1 cellular context compared by ENCODE assay signal in genomic region chr1:155178441-155179106, GRCh38.
TF ChIP-seq lines count a peak whose summit lies in the region.

No MANE protein-coding gene starts in this region.

TF ChIP-seq in HepG2, 621 proteins besides CTCF, POLR2A, EP300 and RAD21 (continued from another document):
- TF ChIP-seq NR2C2 (CRISPR knock-in tag; IDR thresholded peaks at IDR 0.05; ENCODE audit: borderline replicate concordance) = peak; percentile 98
- TF ChIP-seq HOXA3 (CRISPR knock-in tag; IDR thresholded peaks at IDR 0.05) = peak; percentile 57; the same call in 1 of the 2 replicates
- no peak for TF ChIP-seq IKZF4 (CRISPR knock-in tag; IDR thresholded peaks at IDR 0.05; ENCODE audit: borderline replicate concordance, low read depth, not compliant biosample characterization)
- peak; percentile 44; the same call in 1 of the 2 replicates for TF ChIP-seq GATAD2A (CRISPR knock-in tag; IDR thresholded peaks at IDR 0.05)
- peak; percentile 68; the same call in 1 of the 2 replicates for TF ChIP-seq SPEN (CRISPR knock-in tag; IDR thresholded peaks at IDR 0.05; ENCODE audit: low read depth)
- peak; percentile 82; the same call in 1 of the 2 replicates for TF ChIP-seq ZMYM2 (CRISPR knock-in tag; IDR thresholded peaks at IDR 0.05)
- no peak for TF ChIP-seq PHF5A (CRISPR knock-in tag; IDR thresholded peaks at IDR 0.05; ENCODE audit: low read depth, unreplicated experiment)
- TF ChIP-seq ZNF24 (IDR thresholded peaks at IDR 0.05) = no peak
- 0 out of 2 replicates have a peak, but pooled peaks have one; percentile 25 for TF ChIP-seq SP2 (CRISPR knock-in tag; IDR thresholded peaks at IDR 0.05)
- TF ChIP-seq RARA (CRISPR knock-in tag; IDR thresholded peaks at IDR 0.05) = peak; percentile 98
- no peak for TF ChIP-seq RELA (CRISPR knock-in tag; IDR thresholded peaks at IDR 0.05)
- TF ChIP-seq, protein P1, sequence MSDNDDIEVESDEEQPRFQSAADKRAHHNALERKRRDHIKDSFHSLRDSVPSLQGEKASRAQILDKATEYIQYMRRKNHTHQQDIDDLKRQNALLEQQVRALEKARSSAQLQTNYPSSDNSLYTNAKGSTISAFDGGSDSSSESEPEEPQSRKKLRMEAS (IDR thresholded peaks at IDR 0.05) = peak; percentile 76
- TF ChIP-seq GABPB1 (CRISPR knock-in tag; IDR thresholded peaks at IDR 0.05) = peak; percentile 79
- peak; percentile 98 for TF ChIP-seq NR2F2 (IDR thresholded peaks at IDR 0.05; ENCODE audit: borderline replicate concordance, low read depth)
- TF ChIP-seq BRCA1 (CRISPR knock-in tag; IDR thresholded peaks at IDR 0.05) = no peak
- TF ChIP-seq ZNF232 (CRISPR knock-in tag; IDR thresholded peaks at IDR 0.05; ENCODE audit: borderline replicate concordance) = peak; percentile 41; the same call in 1 of the 2 replicates
- peak; percentile 46; the same call in 1 of the 2 replicates for TF ChIP-seq FOXA3 (CRISPR knock-in tag; IDR thresholded peaks at IDR 0.05)
- TF ChIP-seq NBN (conservative IDR thresholded peaks at IDR 0.05) = no peak
- TF ChIP-seq LCORL (IDR thresholded peaks at IDR 0.05) = no peak
- TF ChIP-seq LCORL (CRISPR knock-in tag; IDR thresholded peaks at IDR 0.05) = peak; percentile 60; the same call in 1 of the 2 replicates
- peak; percentile 74; the same call in 1 of the 2 replicates for TF ChIP-seq NFKB2 (CRISPR knock-in tag; IDR thresholded peaks at IDR 0.05; ENCODE audit: borderline replicate concordance)
- TF ChIP-seq KDM1A (CRISPR knock-in tag; IDR thresholded peaks at IDR 0.05) = 0 out of 2 replicates have a peak, but pooled peaks have one; percentile 56
- TF ChIP-seq, protein P2, sequence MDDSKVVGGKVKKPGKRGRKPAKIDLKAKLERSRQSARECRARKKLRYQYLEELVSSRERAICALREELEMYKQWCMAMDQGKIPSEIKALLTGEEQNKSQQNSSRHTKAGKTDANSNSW (CRISPR knock-in tag; IDR thresholded peaks at IDR 0.05; ENCODE audit: borderline replicate concordance) = no peak
- no peak for TF ChIP-seq ZNF570 (CRISPR knock-in tag; IDR thresholded peaks at IDR 0.05; ENCODE audit: borderline replicate concordance)
- peak; percentile 39; the same call in 1 of the 2 replicates for TF ChIP-seq NR1H2 (CRISPR knock-in tag; IDR thresholded peaks at IDR 0.05; ENCODE audit: borderline replicate concordance, low read depth)
- TF ChIP-seq ZNF782 (CRISPR knock-in tag; IDR thresholded peaks at IDR 0.05; ENCODE audit: borderline replicate concordance) = no peak
- no peak for TF ChIP-seq FOXK2 (IDR thresholded peaks at IDR 0.05)
- peak; percentile 67 for TF ChIP-seq SALL1 (CRISPR knock-in tag; IDR thresholded peaks at IDR 0.05)
- peak; percentile 39; the same call in 1 of the 2 replicates for TF ChIP-seq TGIF2 (CRISPR knock-in tag; IDR thresholded peaks at IDR 0.05)
- peak; percentile 20; the same call in 1 of the 2 replicates for TF ChIP-seq HDAC2 (CRISPR knock-in tag; IDR thresholded peaks at IDR 0.05)
- 0 out of 2 replicates have a peak, but pooled peaks have one; percentile 41 for TF ChIP-seq MTA1 (CRISPR knock-in tag; IDR thresholded peaks at IDR 0.05; ENCODE audit: borderline replicate concordance)
- TF ChIP-seq HNF4G (IDR thresholded peaks at IDR 0.05; ENCODE audit: borderline replicate concordance, low read depth, low read length) = peak; percentile 79; the same call in 1 of the 2 replicates
- peak; percentile 78; the same call in 1 of the 2 replicates for TF ChIP-seq HNF4G (CRISPR knock-in tag; IDR thresholded peaks at IDR 0.05; ENCODE audit: borderline replicate concordance, low read depth)
- peak; percentile 47; the same call in 1 of the 2 replicates for TF ChIP-seq RFXAP (CRISPR knock-in tag; IDR thresholded peaks at IDR 0.05; ENCODE audit: borderline replicate concordance)
- TF ChIP-seq ZBTB49 (CRISPR knock-in tag; IDR thresholded peaks at IDR 0.05; ENCODE audit: borderline replicate concordance) = no peak
- TF ChIP-seq RAD51 (IDR thresholded peaks at IDR 0.05; ENCODE audit: borderline replicate concordance) = no peak
- 0 out of 2 replicates have a peak, but pooled peaks have one; percentile 14 for TF ChIP-seq NFYC (CRISPR knock-in tag; IDR thresholded peaks at IDR 0.05)
- TF ChIP-seq, protein P3, sequence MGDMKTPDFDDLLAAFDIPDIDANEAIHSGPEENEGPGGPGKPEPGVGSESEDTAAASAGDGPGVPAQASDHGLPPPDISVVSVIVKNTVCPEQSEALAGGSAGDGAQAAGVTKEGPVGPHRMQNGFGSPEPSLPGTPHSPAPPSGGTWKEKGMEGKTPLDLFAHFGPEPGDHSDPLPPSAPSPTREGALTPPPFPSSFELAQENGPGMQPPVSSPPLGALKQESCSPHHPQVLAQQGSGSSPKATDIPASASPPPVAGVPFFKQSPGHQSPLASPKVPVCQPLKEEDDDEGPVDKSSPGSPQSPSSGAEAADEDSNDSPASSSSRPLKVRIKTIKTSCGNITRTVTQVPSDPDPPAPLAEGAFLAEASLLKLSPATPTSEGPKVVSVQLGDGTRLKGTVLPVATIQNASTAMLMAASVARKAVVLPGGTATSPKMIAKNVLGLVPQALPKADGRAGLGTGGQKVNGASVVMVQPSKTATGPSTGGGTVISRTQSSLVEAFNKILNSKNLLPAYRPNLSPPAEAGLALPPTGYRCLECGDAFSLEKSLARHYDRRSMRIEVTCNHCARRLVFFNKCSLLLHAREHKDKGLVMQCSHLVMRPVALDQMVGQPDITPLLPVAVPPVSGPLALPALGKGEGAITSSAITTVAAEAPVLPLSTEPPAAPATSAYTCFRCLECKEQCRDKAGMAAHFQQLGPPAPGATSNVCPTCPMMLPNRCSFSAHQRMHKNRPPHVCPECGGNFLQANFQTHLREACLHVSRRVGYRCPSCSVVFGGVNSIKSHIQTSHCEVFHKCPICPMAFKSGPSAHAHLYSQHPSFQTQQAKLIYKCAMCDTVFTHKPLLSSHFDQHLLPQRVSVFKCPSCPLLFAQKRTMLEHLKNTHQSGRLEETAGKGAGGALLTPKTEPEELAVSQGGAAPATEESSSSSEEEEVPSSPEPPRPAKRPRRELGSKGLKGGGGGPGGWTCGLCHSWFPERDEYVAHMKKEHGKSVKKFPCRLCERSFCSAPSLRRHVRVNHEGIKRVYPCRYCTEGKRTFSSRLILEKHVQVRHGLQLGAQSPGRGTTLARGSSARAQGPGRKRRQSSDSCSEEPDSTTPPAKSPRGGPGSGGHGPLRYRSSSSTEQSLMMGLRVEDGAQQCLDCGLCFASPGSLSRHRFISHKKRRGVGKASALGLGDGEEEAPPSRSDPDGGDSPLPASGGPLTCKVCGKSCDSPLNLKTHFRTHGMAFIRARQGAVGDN (CRISPR knock-in tag; IDR thresholded peaks at IDR 0.05) = peak; percentile 72
- TF ChIP-seq SMAD1 (CRISPR knock-in tag; IDR thresholded peaks at IDR 0.05; ENCODE audit: borderline replicate concordance, low read depth) = no peak
- no peak for TF ChIP-seq KIAA2018 (CRISPR knock-in tag; IDR thresholded peaks at IDR 0.05; ENCODE audit: borderline replicate concordance)
- no peak for TF ChIP-seq AGO1 (IDR thresholded peaks at IDR 0.05; ENCODE audit: low read depth, low read length, poor library complexity, severe bottlenecking)
- 0 out of 2 replicates have a peak, but pooled peaks have one; percentile 44 for TF ChIP-seq ZNF746 (CRISPR knock-in tag; IDR thresholded peaks at IDR 0.05)
- TF ChIP-seq, protein P4, sequence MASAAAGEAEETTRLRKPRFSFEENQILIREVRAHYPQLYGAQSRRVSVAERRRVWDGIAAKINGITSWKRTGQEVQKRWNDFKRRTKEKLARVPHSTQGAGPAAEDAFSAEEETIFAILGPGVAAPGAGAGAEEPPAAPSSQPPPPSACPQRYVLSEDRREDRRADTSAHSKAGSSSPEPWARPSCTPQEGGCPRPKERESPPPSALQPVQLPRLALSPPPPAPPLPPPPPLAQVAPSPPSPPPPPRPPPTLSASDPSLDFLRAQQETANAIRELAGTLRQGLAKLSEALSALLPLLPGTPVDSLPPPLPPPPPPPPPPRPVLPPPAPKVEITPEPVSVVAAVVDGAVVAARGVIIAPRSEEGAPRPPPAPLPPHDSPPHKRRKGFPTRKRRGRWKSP (CRISPR knock-in tag; IDR thresholded peaks at IDR 0.05) = no peak
- TF ChIP-seq NCOA5 (CRISPR knock-in tag; IDR thresholded peaks at IDR 0.05) = no peak
- TF ChIP-seq ZNF3 (CRISPR knock-in tag; IDR thresholded peaks at IDR 0.05) = no peak
